ENCODE assay signal across 1 cellular context in the genomic region with DNA sequence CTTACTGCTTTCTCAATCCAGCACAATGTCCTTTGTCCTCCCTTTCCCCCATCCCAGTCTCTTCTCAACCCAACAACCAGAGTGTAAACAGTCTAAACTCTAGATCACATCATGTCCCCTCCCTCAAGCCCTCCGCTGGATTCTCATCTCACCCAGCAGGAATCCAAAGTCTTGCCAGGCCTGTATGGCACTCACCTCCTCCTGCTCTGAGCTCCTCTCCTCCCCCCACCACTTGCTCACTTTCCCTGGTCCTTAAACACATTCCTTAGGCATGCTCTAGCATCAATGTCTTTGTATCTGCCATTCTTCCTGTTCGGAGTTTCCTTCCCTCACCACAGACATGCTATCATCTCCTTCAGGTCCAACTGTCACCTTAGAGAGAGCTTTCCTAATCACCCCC.
TF ChIP-seq lines count a peak whose summit lies in the region.

No MANE protein-coding gene starts in this region.

TF ChIP-seq in H1, 55 proteins besides CTCF, POLR2A, EP300 and RAD21:
- TF ChIP-seq PHF8 (conservative IDR thresholded peaks at IDR 0.05; ENCODE audit: low read depth, low read length): no peak
- TF ChIP-seq TAF7 (optimal IDR thresholded peaks at IDR 0.05; ENCODE audit: borderline replicate concordance, low read depth, low read length): no peak
- no peak for TF ChIP-seq BCL11A (IDR thresholded peaks at IDR 0.05; ENCODE audit: low read depth in 2 of 2, low read length in 2 of 2)
- no peak for TF ChIP-seq YY1 (IDR thresholded peaks at IDR 0.05; ENCODE audit: low read depth, low read length)
- TF ChIP-seq POLR2AphosphoS5 (IDR thresholded peaks at IDR 0.05; ENCODE audit: low read depth, low read length): no peak
- TF ChIP-seq RBBP5 (IDR thresholded peaks at IDR 0.05; ENCODE audit: borderline replicate concordance, low read depth, low read length): no peak
- no peak for TF ChIP-seq EGR1 (IDR thresholded peaks at IDR 0.05; ENCODE audit: borderline replicate concordance, low read depth, low read length)
- TF ChIP-seq BRCA1 (IDR thresholded peaks at IDR 0.05; ENCODE audit: low read depth, low read length): no peak
- no peak for TF ChIP-seq FOSL1 (IDR thresholded peaks at IDR 0.05; ENCODE audit: insufficient read depth, low read depth, low read length)
- no peak for TF ChIP-seq RFX5 (IDR thresholded peaks at IDR 0.05; ENCODE audit: borderline replicate concordance, low read depth, low read length)
- TF ChIP-seq KDM5A (IDR thresholded peaks at IDR 0.05; ENCODE audit: low read length): no peak
